ENCODE assay signal across 20 cellular contexts in genomic region chr4:46946914-46947313, GRCh38. TPM values are rescaled to one million over a fixed set of nuclear protein-coding genes. Genes with fewer than 3 reads are reported as not detected.
DNase-seq lines count a peak whose midpoint lies in the region; ATAC-seq lines count a peak whose summit lies in the region.
"Had no signal": no experiment of that assay in that cellular context is flagged by ENCODE, and none has a peak within 500 bp of the region (broad histone marks: within the 10 kb centered on the region; RNA-seq: fewer than 3 reads in every experiment).

No MANE protein-coding gene starts in this region.

- no peaks in the 10 kb centered on the region for H3K9me3 Mint-ChIP-seq in activated CD4-positive, alpha-beta T cell treated with anti-CD3 and anti-CD28 coated beads, Interleukin-2, amount 10 ng/mL, durations not matched to agents 7 days and 5 days
- H3K9me3 Mint-ChIP-seq: CD4-positive, alpha-beta T cell had no signal

- no peaks in the 10 kb centered on the region for H3K4me1 Mint-ChIP-seq in activated CD4-positive, alpha-beta T cell treated with anti-CD3 and anti-CD28 coated beads, Interleukin-2, amount 10 ng/mL, durations not matched to agents 7 days and 5 days

- peak; percentile 41 for DNase-seq in H4 (ENCODE audit: low spot score)
- peak; percentile 51 for DNase-seq in amniotic epithelial cell (ENCODE audit: low read depth)
- peak; percentile 64 for DNase-seq in fibroblast of gingiva (ENCODE audit: low read depth)
- peak; percentile 44 for DNase-seq in stromal cell of bone marrow (ENCODE audit: low read depth)
- DNase-seq in activated CD4-positive, alpha-beta T cell treated with anti-CD3 and anti-CD28 coated beads, Interleukin-2, amount 10 ng/mL, durations not matched to agents 7 days and 5 days = no peak
- no peak for DNase-seq in NCI-H1436 (lab: John Stamatoyannopoulos, UW)
- DNase-seq: activated CD4-positive, CD25-positive, alpha-beta regulatory T cell treated with anti-CD3 and anti-CD28 coated beads, Interleukin-2, amount 50 U/mL, for 72 hours; activated gamma-delta T cell; CD4-positive, alpha-beta T cell; GOT3; KG1; NCI-H1436 treated with DMSO at 0.1 percent for 48 hours; NCI-H2227 treated with DMSO at 0.1 percent for 48 hours; stimulated activated CD4-positive, alpha-beta T cell treated with anti-CD3 and anti-CD28 coated beads, Interleukin-2, amount 100 ng/mL, for 48 hours; T-helper 9 cell; tibial artery had no signal

- POLR2A ChIA-PET in activated CD4-positive, alpha-beta T cell treated with anti-CD3 and anti-CD28 coated beads, Interleukin-2, amount 10 ng/mL, durations not matched to agents 7 days and 5 days (lab: Charles Lee) = no interaction called here

- CTCF ChIA-PET in activated CD4-positive, alpha-beta T cell treated with anti-CD3 and anti-CD28 coated beads, Interleukin-2, amount 10 ng/mL, durations not matched to agents 7 days and 5 days (lab: Charles Lee) = no interaction called here

- H3K27ac Mint-ChIP-seq in activated CD4-positive, alpha-beta T cell treated with anti-CD3 and anti-CD28 coated beads, Interleukin-2, amount 10 ng/mL, durations not matched to agents 7 days and 5 days = no peak overlapping the region
- H3K27ac Mint-ChIP-seq: CD4-positive, alpha-beta T cell had no signal

- no peaks in the 10 kb centered on the region for H3K36me3 Mint-ChIP-seq in activated CD4-positive, alpha-beta T cell treated with anti-CD3 and anti-CD28 coated beads, Interleukin-2, amount 10 ng/mL, durations not matched to agents 7 days and 5 days (ENCODE audit: low read depth)

- no peak for ATAC-seq in HG02798 (IDR thresholded peaks at IDR 0.05; ENCODE audit: poor library complexity, unreplicated experiment)
- ATAC-seq: sciatic nerve had no signal

- peaks cover 2% of the 10 kb centered on the region for H3K27me3 Mint-ChIP-seq in activated CD4-positive, alpha-beta T cell treated with anti-CD3 and anti-CD28 coated beads, Interleukin-2, amount 10 ng/mL, durations not matched to agents 7 days and 5 days

- H3K4me3 Mint-ChIP-seq in activated CD4-positive, alpha-beta T cell treated with anti-CD3 and anti-CD28 coated beads, Interleukin-2, amount 10 ng/mL, durations not matched to agents 7 days and 5 days = no peak overlapping the region
- H3K4me3 Mint-ChIP-seq: CD4-positive, alpha-beta T cell had no signal

RNA-seq across cellular contexts. Expression of gene COX7B2, which starts 37.9 kb away (rescaled TPM):
- not detected in 2 replicates for total RNA-seq in H4 (2014; rRNA removed; shearing (Covaris generic))
- total RNA-seq in activated CD4-positive, alpha-beta T cell treated with anti-CD3 and anti-CD28 coated beads, Interleukin-2, amount 10 ng/mL, durations not matched to agents 7 days and 5 days = not detected
- total RNA-seq: CD4-positive, alpha-beta T cell; fibroblast of villous mesenchyme; mononuclear cell; sciatic nerve had no signal

RNA-seq across cellular contexts. Expression of gene GABRA4, which starts 46.5 kb away (rescaled TPM):
- total RNA-seq in H4 (2014; rRNA removed; shearing (Covaris generic)) = not detected in 2 replicates
- total RNA-seq in activated CD4-positive, alpha-beta T cell treated with anti-CD3 and anti-CD28 coated beads, Interleukin-2, amount 10 ng/mL, durations not matched to agents 7 days and 5 days = not detected
- total RNA-seq: CD4-positive, alpha-beta T cell; fibroblast of villous mesenchyme; sciatic nerve had no signal

Comparison
In these comparisons a context has a peak if more than half of its experiments do, and no peak if none do; other contexts are left out.
1. DNase-seq: peak in H4 (single experiment), amniotic epithelial cell (single experiment), fibroblast of gingiva (single experiment) and stromal cell of bone marrow (single experiment); none in activated CD4-positive, alpha-beta T cell treated with anti-CD3 and anti-CD28 coated beads, Interleukin-2, amount 10 ng/mL, durations not matched to agents 7 days and 5 days (single experiment) and NCI-H1436 (single experiment).